Comparison of ENCODE assay signal across 1 cellular context in the genomic region with DNA sequence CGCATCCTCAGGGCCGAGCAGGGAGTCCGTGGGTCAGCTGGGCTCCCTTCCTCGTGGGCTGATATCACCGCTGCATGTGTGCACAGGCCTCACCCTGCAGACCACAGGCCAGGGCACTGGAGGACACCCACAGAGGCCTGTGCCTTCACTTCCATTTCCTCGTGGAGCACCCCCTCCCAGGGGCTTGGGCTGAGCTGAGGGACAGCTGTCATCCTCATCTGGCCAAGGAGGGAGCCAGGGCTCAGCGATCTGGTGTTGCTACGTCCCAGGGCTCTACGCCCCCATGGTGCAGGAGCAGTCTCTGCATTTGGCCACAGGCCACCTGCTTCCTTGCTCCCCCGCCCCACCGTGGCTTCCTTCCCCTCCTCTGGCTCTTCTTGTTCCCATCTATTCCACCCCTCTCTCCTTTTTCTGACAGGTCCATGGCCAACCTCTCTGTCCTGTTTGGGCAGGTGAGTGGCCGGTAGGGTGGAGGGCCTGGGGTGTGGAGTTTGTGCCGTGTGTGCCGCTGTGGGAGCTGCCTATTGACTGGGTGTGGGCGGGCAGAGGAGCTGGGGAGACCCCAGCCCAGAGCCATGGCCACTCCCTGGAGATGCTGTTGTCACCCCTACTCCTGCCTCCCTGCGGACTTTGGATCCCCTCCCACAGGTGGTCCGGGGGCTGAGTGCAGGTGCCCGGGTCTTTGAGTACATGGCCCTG.
TF ChIP-seq lines count a peak whose summit lies in the region.

No MANE protein-coding gene starts in this region.

TF ChIP-seq in IMR-90, 13 proteins besides CTCF, POLR2A, EP300 and RAD21:
- TF ChIP-seq FOS (IDR thresholded peaks at IDR 0.05; ENCODE audit: low read depth, low read length) (no peak), MAZ (IDR thresholded peaks at IDR 0.05; ENCODE audit: borderline replicate concordance, low read depth, low read length) (no peak), NFE2L2 (IDR thresholded peaks at IDR 0.05; ENCODE audit: low read depth, low read length) (no peak), RCOR1 (IDR thresholded peaks at IDR 0.05; ENCODE audit: insufficient replicate concordance, low read length) (no peak), MAFK (IDR thresholded peaks at IDR 0.05; ENCODE audit: low read depth, low read length) (no peak), CEBPB (IDR thresholded peaks at IDR 0.05; ENCODE audit: low read depth, low read length) (no peak), RFX5 (IDR thresholded peaks at IDR 0.05; ENCODE audit: low read depth, low read length) (no peak), SMC3 (IDR thresholded peaks at IDR 0.05; ENCODE audit: low read depth, low read length) (no peak), CHD1 (IDR thresholded peaks at IDR 0.05; ENCODE audit: low read depth, low read length) (no peak), BHLHE40 (IDR thresholded peaks at IDR 0.05; ENCODE audit: low read depth, low read length) (no peak), MXI1 (IDR thresholded peaks at IDR 0.05; ENCODE audit: borderline replicate concordance, low read depth, low read length) (no peak)
- TF ChIP-seq, protein P1, sequence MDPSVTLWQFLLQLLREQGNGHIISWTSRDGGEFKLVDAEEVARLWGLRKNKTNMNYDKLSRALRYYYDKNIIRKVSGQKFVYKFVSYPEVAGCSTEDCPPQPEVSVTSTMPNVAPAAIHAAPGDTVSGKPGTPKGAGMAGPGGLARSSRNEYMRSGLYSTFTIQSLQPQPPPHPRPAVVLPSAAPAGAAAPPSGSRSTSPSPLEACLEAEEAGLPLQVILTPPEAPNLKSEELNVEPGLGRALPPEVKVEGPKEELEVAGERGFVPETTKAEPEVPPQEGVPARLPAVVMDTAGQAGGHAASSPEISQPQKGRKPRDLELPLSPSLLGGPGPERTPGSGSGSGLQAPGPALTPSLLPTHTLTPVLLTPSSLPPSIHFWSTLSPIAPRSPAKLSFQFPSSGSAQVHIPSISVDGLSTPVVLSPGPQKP (IDR thresholded peaks at IDR 0.05; ENCODE audit: borderline replicate concordance, low read depth, low read length): no peak
- TF ChIP-seq, protein P2, sequence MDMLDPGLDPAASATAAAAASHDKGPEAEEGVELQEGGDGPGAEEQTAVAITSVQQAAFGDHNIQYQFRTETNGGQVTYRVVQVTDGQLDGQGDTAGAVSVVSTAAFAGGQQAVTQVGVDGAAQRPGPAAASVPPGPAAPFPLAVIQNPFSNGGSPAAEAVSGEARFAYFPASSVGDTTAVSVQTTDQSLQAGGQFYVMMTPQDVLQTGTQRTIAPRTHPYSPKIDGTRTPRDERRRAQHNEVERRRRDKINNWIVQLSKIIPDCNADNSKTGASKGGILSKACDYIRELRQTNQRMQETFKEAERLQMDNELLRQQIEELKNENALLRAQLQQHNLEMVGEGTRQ (IDR thresholded peaks at IDR 0.05; ENCODE audit: low read depth, low read length): no peak
